Comparison of ENCODE assay signal across 1 cellular context in the genomic region with DNA sequence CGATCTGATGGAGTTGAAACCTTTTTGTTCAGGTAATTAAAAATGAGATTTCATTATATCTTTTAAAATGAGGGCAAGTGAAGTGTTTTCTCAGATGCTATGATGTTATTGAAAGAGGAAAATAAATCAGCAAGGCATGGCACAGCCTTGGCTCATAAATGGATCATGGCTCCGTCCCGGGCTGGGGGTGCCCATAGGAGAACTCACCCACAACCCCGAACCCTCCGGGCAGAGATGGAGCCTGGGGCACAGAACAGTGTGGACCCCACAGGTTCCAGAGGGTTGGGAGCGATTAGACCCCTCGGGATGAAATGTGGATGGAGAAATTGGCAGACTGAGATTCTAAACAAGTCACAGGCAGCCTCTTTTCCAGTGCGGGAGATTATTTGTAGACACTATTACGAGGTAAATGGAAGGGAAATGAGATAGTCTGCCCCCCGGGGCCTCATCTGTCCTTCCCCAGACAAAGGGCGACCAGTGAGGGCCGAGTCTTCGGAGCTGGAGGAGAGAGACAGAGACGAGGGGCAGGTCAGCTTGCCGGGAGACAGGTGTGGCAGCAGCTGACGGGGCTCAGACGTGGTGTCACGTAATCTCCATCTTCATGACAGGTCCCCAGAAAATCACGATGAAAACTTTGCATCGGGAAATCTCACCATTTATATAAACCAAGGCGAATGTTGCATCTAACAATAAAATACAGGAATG.
TF ChIP-seq lines count a peak whose summit lies in the region.

No MANE protein-coding gene starts in this region.

TF ChIP-seq in SK-N-SH, 30 proteins besides CTCF, POLR2A, EP300 and RAD21 (continued from another document):
- TF ChIP-seq, protein P1, sequence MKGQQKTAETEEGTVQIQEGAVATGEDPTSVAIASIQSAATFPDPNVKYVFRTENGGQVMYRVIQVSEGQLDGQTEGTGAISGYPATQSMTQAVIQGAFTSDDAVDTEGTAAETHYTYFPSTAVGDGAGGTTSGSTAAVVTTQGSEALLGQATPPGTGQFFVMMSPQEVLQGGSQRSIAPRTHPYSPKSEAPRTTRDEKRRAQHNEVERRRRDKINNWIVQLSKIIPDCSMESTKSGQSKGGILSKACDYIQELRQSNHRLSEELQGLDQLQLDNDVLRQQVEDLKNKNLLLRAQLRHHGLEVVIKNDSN (IDR thresholded peaks at IDR 0.05; ENCODE audit: borderline replicate concordance, low read depth) = no peak
- TF ChIP-seq RFX5 (IDR thresholded peaks at IDR 0.05; ENCODE audit: low read length) (no peak), TCF12 (IDR thresholded peaks at IDR 0.05) (no peak), YY1 (IDR thresholded peaks at IDR 0.05; ENCODE audit: low read depth) (no peak), NFIC (IDR thresholded peaks at IDR 0.05; ENCODE audit: borderline replicate concordance) (no peak), TAF1 (IDR thresholded peaks at IDR 0.05; ENCODE audit: borderline replicate concordance, low read depth, low read length) (no peak)
TF ChIP-seq in SK-N-SH: peak in this region for 0.
